Comparison of ENCODE assay signal across 8 cellular contexts in genomic region chr10:67772894-67773511, GRCh38.
DNase-seq lines count a peak whose midpoint lies in the region; ATAC-seq and TF ChIP-seq lines count a peak whose summit lies in the region.

No MANE protein-coding gene starts in this region.

- TF ChIP-seq POLR2A in vagina (IDR thresholded peaks at IDR 0.05): no peak

- no peaks in the 10 kb centered on the region for H3K27me3 ChIP-seq in vagina

- H3K4me3 ChIP-seq in fibroblast of mammary gland (ENCODE audit: control insufficient read depth, low read depth, low read length) (no peak overlapping the region), vagina (no peak overlapping the region)

- no peak overlapping the region for H3K27ac ChIP-seq in vagina

- H3K36me3 Mint-ChIP-seq in WTC11: no peaks in the 10 kb centered on the region
- no peaks in the 10 kb centered on the region for H3K36me3 Mint-ChIP-seq in activated T-cell treated with anti-CD3 and anti-CD28 coated beads, Interleukin-2, amount 50 U/mL, for 24 hours (ENCODE audit: low read depth)

- DNase-seq in HT1080 (ENCODE audit: low read depth) (peak; percentile 58), fibroblast of mammary gland (ENCODE audit: low read depth) (peak; percentile 17), DMS79 treated with DMSO at 0.1 percent for 48 hours (lab: John Stamatoyannopoulos, UW) (no peak), WTC11 (ENCODE audit: low spot score) (no peak), vagina (ENCODE audit: extremely low spot score in 2 of 2) (no peak)
- no peak for DNase-seq in activated T-cell treated with anti-CD3 and anti-CD28 coated beads, Interleukin-2, amount 50 U/mL, for 24 hours

- peak; percentile 95 for ATAC-seq in GM18498 (IDR thresholded peaks at IDR 0.05; ENCODE audit: unreplicated experiment)
- peak; percentile 94 for ATAC-seq in GM21576 (IDR thresholded peaks at IDR 0.05; ENCODE audit: unreplicated experiment)
- ATAC-seq in WTC11: no peak

- H3K4me1 Mint-ChIP-seq in WTC11: peaks cover 10% of the 10 kb centered on the region
- peaks cover 11% of the 10 kb centered on the region for H3K4me1 Mint-ChIP-seq in activated T-cell treated with anti-CD3 and anti-CD28 coated beads, Interleukin-2, amount 50 U/mL, for 24 hours (ENCODE audit: low read depth)

- no peaks in the 10 kb centered on the region for H3K9me3 Mint-ChIP-seq in WTC11
- no peaks in the 10 kb centered on the region for H3K9me3 Mint-ChIP-seq in activated T-cell treated with anti-CD3 and anti-CD28 coated beads, Interleukin-2, amount 50 U/mL, for 24 hours

- intact Hi-C loops in vagina (cut with DNase I): no loop called here

- no peaks in the 10 kb centered on the region for H3K36me3 ChIP-seq in vagina

- no peaks in the 10 kb centered on the region for H3K27me3 Mint-ChIP-seq in WTC11 (ENCODE audit: low read depth)
- no peaks in the 10 kb centered on the region for H3K27me3 Mint-ChIP-seq in activated T-cell treated with anti-CD3 and anti-CD28 coated beads, Interleukin-2, amount 50 U/mL, for 24 hours

- H3K27ac Mint-ChIP-seq in WTC11: no peak overlapping the region
- no peak overlapping the region for H3K27ac Mint-ChIP-seq in activated T-cell treated with anti-CD3 and anti-CD28 coated beads, Interleukin-2, amount 50 U/mL, for 24 hours

- CTCF ChIA-PET in WTC11 (lab: Charles Lee): interaction anchor here (0.6 to 1.0 kb wide), 3 partner anchors 15 to 440 kb away, joined by 4 to 5 read pairs (median 5); no protein-coding TSS in a partner anchor

- H3K9me3 ChIP-seq in vagina: no peaks in the 10 kb centered on the region

- no peak for TF ChIP-seq CTCF in fibroblast of mammary gland (conservative IDR thresholded peaks at IDR 0.05; ENCODE audit: control insufficient read depth, insufficient read depth, low read depth, low read length)
- TF ChIP-seq CTCF in WTC11 (IDR thresholded peaks at IDR 0.05): no peak
- no peak for TF ChIP-seq CTCF in vagina (IDR thresholded peaks at IDR 0.05)

- H3K4me3 Mint-ChIP-seq in WTC11: no peak overlapping the region
- no peak overlapping the region for H3K4me3 Mint-ChIP-seq in activated T-cell treated with anti-CD3 and anti-CD28 coated beads, Interleukin-2, amount 50 U/mL, for 24 hours

- H3K4me1 ChIP-seq in vagina: no peaks in the 10 kb centered on the region

- POLR2A ChIA-PET in WTC11 (lab: Charles Lee): interaction anchor here (0.6 kb wide), 2 partner anchors 82 to 171 kb away, joined by 3 read pairs; no protein-coding TSS in a partner anchor

TF ChIP-seq in WTC11, 78 proteins besides CTCF, POLR2A, EP300 and RAD21:
- TF ChIP-seq NFYB (CRISPR knock-in tag; conservative IDR thresholded peaks at IDR 0.05; ENCODE audit: low read depth) (no peak), FOXP1 (CRISPR knock-in tag; IDR thresholded peaks at IDR 0.05; ENCODE audit: borderline replicate concordance) (no peak), ZNF671 (CRISPR knock-in tag; IDR thresholded peaks at IDR 0.05) (no peak), MYBL2 (CRISPR knock-in tag; IDR thresholded peaks at IDR 0.05) (no peak), CREB1 (CRISPR knock-in tag; IDR thresholded peaks at IDR 0.05) (no peak), KAT7 (CRISPR knock-in tag; IDR thresholded peaks at IDR 0.05; ENCODE audit: borderline replicate concordance) (no peak), ERG (CRISPR knock-in tag; IDR thresholded peaks at IDR 0.05) (no peak), ETV6 (CRISPR knock-in tag; IDR thresholded peaks at IDR 0.05) (no peak), SMAD3 (CRISPR knock-in tag; IDR thresholded peaks at IDR 0.05; ENCODE audit: borderline replicate concordance) (no peak), NR2C2 (CRISPR knock-in tag; IDR thresholded peaks at IDR 0.05) (no peak), SOX15 (CRISPR knock-in tag; IDR thresholded peaks at IDR 0.05) (no peak)
- TF ChIP-seq, protein P1, sequence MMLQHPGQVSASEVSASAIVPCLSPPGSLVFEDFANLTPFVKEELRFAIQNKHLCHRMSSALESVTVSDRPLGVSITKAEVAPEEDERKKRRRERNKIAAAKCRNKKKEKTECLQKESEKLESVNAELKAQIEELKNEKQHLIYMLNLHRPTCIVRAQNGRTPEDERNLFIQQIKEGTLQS (CRISPR knock-in tag; conservative IDR thresholded peaks at IDR 0.05): no peak
- TF ChIP-seq, protein P2, sequence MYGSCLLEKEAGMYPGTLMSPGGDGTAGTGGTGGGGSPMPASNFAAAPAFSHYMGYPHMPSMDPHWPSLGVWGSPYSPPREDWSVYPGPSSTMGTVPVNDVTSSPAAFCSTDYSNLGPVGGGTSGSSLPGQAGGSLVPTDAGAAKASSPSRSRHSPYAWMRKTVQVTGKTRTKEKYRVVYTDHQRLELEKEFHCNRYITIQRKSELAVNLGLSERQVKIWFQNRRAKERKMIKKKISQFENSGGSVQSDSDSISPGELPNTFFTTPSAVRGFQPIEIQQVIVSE (CRISPR knock-in tag; IDR thresholded peaks at IDR 0.05; ENCODE audit: borderline replicate concordance): no peak
- TF ChIP-seq, protein P3, sequence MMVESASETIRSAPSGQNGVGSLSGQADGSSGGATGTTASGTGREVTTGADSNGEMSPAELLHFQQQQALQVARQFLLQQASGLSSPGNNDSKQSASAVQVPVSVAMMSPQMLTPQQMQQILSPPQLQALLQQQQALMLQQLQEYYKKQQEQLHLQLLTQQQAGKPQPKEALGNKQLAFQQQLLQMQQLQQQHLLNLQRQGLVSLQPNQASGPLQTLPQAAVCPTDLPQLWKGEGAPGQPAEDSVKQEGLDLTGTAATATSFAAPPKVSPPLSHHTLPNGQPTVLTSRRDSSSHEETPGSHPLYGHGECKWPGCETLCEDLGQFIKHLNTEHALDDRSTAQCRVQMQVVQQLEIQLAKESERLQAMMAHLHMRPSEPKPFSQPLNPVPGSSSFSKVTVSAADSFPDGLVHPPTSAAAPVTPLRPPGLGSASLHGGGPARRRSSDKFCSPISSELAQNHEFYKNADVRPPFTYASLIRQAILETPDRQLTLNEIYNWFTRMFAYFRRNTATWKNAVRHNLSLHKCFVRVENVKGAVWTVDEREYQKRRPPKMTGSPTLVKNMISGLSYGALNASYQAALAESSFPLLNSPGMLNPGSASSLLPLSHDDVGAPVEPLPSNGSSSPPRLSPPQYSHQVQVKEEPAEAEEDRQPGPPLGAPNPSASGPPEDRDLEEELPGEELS (CRISPR knock-in tag; IDR thresholded peaks at IDR 0.05): no peak
- TF ChIP-seq, protein P4, sequence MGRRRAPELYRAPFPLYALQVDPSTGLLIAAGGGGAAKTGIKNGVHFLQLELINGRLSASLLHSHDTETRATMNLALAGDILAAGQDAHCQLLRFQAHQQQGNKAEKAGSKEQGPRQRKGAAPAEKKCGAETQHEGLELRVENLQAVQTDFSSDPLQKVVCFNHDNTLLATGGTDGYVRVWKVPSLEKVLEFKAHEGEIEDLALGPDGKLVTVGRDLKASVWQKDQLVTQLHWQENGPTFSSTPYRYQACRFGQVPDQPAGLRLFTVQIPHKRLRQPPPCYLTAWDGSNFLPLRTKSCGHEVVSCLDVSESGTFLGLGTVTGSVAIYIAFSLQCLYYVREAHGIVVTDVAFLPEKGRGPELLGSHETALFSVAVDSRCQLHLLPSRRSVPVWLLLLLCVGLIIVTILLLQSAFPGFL (CRISPR knock-in tag; IDR thresholded peaks at IDR 0.05; ENCODE audit: borderline replicate concordance): no peak
- TF ChIP-seq, protein P5, sequence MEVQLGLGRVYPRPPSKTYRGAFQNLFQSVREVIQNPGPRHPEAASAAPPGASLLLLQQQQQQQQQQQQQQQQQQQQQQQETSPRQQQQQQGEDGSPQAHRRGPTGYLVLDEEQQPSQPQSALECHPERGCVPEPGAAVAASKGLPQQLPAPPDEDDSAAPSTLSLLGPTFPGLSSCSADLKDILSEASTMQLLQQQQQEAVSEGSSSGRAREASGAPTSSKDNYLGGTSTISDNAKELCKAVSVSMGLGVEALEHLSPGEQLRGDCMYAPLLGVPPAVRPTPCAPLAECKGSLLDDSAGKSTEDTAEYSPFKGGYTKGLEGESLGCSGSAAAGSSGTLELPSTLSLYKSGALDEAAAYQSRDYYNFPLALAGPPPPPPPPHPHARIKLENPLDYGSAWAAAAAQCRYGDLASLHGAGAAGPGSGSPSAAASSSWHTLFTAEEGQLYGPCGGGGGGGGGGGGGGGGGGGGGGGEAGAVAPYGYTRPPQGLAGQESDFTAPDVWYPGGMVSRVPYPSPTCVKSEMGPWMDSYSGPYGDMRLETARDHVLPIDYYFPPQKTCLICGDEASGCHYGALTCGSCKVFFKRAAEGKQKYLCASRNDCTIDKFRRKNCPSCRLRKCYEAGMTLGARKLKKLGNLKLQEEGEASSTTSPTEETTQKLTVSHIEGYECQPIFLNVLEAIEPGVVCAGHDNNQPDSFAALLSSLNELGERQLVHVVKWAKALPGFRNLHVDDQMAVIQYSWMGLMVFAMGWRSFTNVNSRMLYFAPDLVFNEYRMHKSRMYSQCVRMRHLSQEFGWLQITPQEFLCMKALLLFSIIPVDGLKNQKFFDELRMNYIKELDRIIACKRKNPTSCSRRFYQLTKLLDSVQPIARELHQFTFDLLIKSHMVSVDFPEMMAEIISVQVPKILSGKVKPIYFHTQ (CRISPR knock-in tag; IDR thresholded peaks at IDR 0.05): no peak
TF ChIP-seq in WTC11: peak in this region for 0.

Comparison
In these comparisons a context has a peak if more than half of its experiments do, and no peak if none do; other contexts are left out.
1. DNase-seq: peak in HT1080 (single experiment) and fibroblast of mammary gland (single experiment); none in DMS79 treated with DMSO at 0.1 percent for 48 hours (single experiment), WTC11 (single experiment), vagina (0 of 2) and activated T-cell treated with anti-CD3 and anti-CD28 coated beads, Interleukin-2, amount 50 U/mL, for 24 hours (single experiment).